Comparison of ENCODE assay signal across 20 cellular contexts in genomic region chr5:173907284-173907683, GRCh38. TPM values are rescaled to one million over a fixed set of nuclear protein-coding genes. Genes with fewer than 3 reads are reported as not detected.
DNase-seq lines count a peak whose midpoint lies in the region; ATAC-seq and TF ChIP-seq lines count a peak whose summit lies in the region.
"Had no signal": no experiment of that assay in that cellular context is flagged by ENCODE, and none has a peak within 500 bp of the region (broad histone marks: within the 10 kb centered on the region; RNA-seq: fewer than 3 reads in every experiment).

No MANE protein-coding gene starts in this region.

- peaks cover 37% of the 10 kb centered on the region for H3K4me1 Mint-ChIP-seq in HFFc6 (ENCODE audit: low read depth)
- H3K4me1 Mint-ChIP-seq: activated CD4-positive, alpha-beta T cell treated with anti-CD3 and anti-CD28 coated beads, Interleukin-2, amount 10 ng/mL, durations not matched to agents 24 days and 14 days had no signal

- H3K27ac ChIP-seq in SU-DHL-6 (ENCODE audit: low read depth, low read length), result peak overlapping the region; percentile 73
- peak overlapping the region; percentile 39 to 53 (median 50) for H3K27ac ChIP-seq in gastroesophageal sphincter
- peak overlapping the region; percentile 48 for H3K27ac ChIP-seq in subcutaneous abdominal adipose tissue (ENCODE audit: low read depth, low read length)
- H3K27ac ChIP-seq: brain microvascular endothelial cell, upper lobe of right lung had no signal

- H3K27me3 ChIP-seq in SU-DHL-6 (ENCODE audit: low read length) (no peaks in the 10 kb centered on the region), gastroesophageal sphincter (no peaks in the 10 kb centered on the region), subcutaneous abdominal adipose tissue (ENCODE audit: control insufficient read depth in 5 of 5, insufficient read depth in 4 of 5, low read length in 5 of 5) (no peaks in the 10 kb centered on the region)
- H3K27me3 ChIP-seq: brain microvascular endothelial cell, upper lobe of right lung had no signal

- no peak overlapping the region for H3K9ac ChIP-seq in SU-DHL-6 (ENCODE audit: low read length)
- H3K9ac ChIP-seq in subcutaneous abdominal adipose tissue (ENCODE audit: low read length in 5 of 5), result no peak overlapping the region

- no peaks in the 10 kb centered on the region for H3K9me3 Mint-ChIP-seq in HFFc6
- H3K9me3 Mint-ChIP-seq: activated CD4-positive, alpha-beta T cell treated with anti-CD3 and anti-CD28 coated beads, Interleukin-2, amount 10 ng/mL, durations not matched to agents 24 days and 14 days; memory B cell; naive B cell; stimulated activated memory B cell treated with anti-CD40 and anti-IgM and Interleukin-4, amounts not matched to agents 10 μg/mL and 1 μg/mL and 100 μg/mL, for 72 hours had no signal

- no peak for TF ChIP-seq EP300 in gastroesophageal sphincter (IDR thresholded peaks at IDR 0.05)

- H3K4me1 ChIP-seq in gastroesophageal sphincter (peaks cover 8 to 75% (median 14%) of the 10 kb centered on the region in 3 donors), subcutaneous abdominal adipose tissue (ENCODE audit: control insufficient read depth in 5 of 5, insufficient read depth in 5 of 5, low read length in 5 of 5) (peaks cover 0 to 40% (median 35%) of the 10 kb centered on the region in 5 donors)
- H3K4me1 ChIP-seq: Caco-2 had no signal

- H3K27ac Mint-ChIP-seq in HFFc6, result peak overlapping the region; percentile 30
- H3K27ac Mint-ChIP-seq: activated CD4-positive, alpha-beta T cell treated with anti-CD3 and anti-CD28 coated beads, Interleukin-2, amount 10 ng/mL, durations not matched to agents 24 days and 14 days had no signal

- H3F3A ChIP-seq in SU-DHL-6 (ENCODE audit: insufficient read depth), result peaks cover 40% of the 10 kb centered on the region

- peaks cover 98% of the 10 kb centered on the region for H3K79me2 ChIP-seq in SU-DHL-6 (ENCODE audit: insufficient read depth, low read length)

- no peak for DNase-seq in HFFc6
- no peak for DNase-seq in midbrain (lab: John Stamatoyannopoulos, UW)
- no peak for DNase-seq in SKM-1 treated with dmso at 0.1 percent for 144 hours (lab: John Stamatoyannopoulos, UW; ENCODE audit: unreplicated experiment)
- no peak for DNase-seq in A172 (ENCODE audit: low spot score)
- DNase-seq: activated CD4-positive, alpha-beta T cell treated with anti-CD3 and anti-CD28 coated beads, Interleukin-2, amount 10 ng/mL, durations not matched to agents 24 days and 14 days; activated CD8-positive, alpha-beta memory T cell treated with anti-CD3 and anti-CD28 coated beads, Interleukin-2, amount 50 U/mL, for 4 hours; activated effector memory CD4-positive, alpha-beta T cell treated with Interleukin-2 at 50 U/mL for 16 hours; brain microvascular endothelial cell; Caco-2; dermis blood vessel endothelial cell; islet precursor cell; naive B cell; NCI-H1417 treated with DMSO at 0.1 percent for 48 hours; NCI-H526 treated with DMSO at 0.1 percent for 48 hours; upper lobe of right lung had no signal

- no peak overlapping the region for H3K4me3 Mint-ChIP-seq in HFFc6
- H3K4me3 Mint-ChIP-seq: activated CD4-positive, alpha-beta T cell treated with anti-CD3 and anti-CD28 coated beads, Interleukin-2, amount 10 ng/mL, durations not matched to agents 24 days and 14 days; memory B cell; stimulated activated memory B cell treated with anti-CD40 and anti-IgM and Interleukin-4, amounts not matched to agents 10 μg/mL and 1 μg/mL and 100 μg/mL, for 72 hours had no signal

- H3K27me3 Mint-ChIP-seq in HFFc6 (ENCODE audit: insufficient read depth), result no peaks in the 10 kb centered on the region
- H3K27me3 Mint-ChIP-seq: activated CD4-positive, alpha-beta T cell treated with anti-CD3 and anti-CD28 coated beads, Interleukin-2, amount 10 ng/mL, durations not matched to agents 24 days and 14 days; memory B cell; naive B cell; stimulated activated memory B cell treated with anti-CD40 and anti-IgM and Interleukin-4, amounts not matched to agents 10 μg/mL and 1 μg/mL and 100 μg/mL, for 72 hours had no signal

- H3K4me3 ChIP-seq in SU-DHL-6 (ENCODE audit: insufficient read depth, low read length, poor library complexity, severe bottlenecking) (no peak overlapping the region), gastroesophageal sphincter (no peak overlapping the region), subcutaneous abdominal adipose tissue (ENCODE audit: low read depth in 1 of 5, low read length in 5 of 5) (no peak overlapping the region)
- H3K4me3 ChIP-seq: upper lobe of right lung had no signal

- WGBS in gastroesophageal sphincter (ENCODE audit: low coverage in 1 of 2), 2 donors, result 95 to 100% methylated on average over 1 of the region's 1 CpG

- ATAC-seq in gastroesophageal sphincter, result no peak
- ATAC-seq: stimulated activated memory B cell treated with anti-CD40 and anti-IgM and Interleukin-4, amounts not matched to agents 10 μg/mL and 1 μg/mL and 100 μg/mL, for 72 hours had no signal

- H3K36me3 ChIP-seq in SU-DHL-6 (ENCODE audit: low read length) (peaks cover 6% of the 10 kb centered on the region; the same call in 1 of the 2 replicates), gastroesophageal sphincter (peaks cover 0 to 10% of the 10 kb centered on the region in 2 donors), subcutaneous abdominal adipose tissue (ENCODE audit: control insufficient read depth in 5 of 5, insufficient read depth in 5 of 5, low read length in 5 of 5) (peaks cover 0 to 5% (median 2%) of the 10 kb centered on the region in 5 donors)

- H3K9me3 ChIP-seq in SU-DHL-6 (ENCODE audit: insufficient read depth, low read length) (no peaks in the 10 kb centered on the region), gastroesophageal sphincter (no peaks in the 10 kb centered on the region), subcutaneous abdominal adipose tissue (ENCODE audit: control insufficient read depth in 5 of 5, low read length in 5 of 5) (no peaks in the 10 kb centered on the region)
- H3K9me3 ChIP-seq: Caco-2, upper lobe of right lung had no signal

- no peak for TF ChIP-seq POLR2A in gastroesophageal sphincter (IDR thresholded peaks at IDR 0.05)

- H3K4me2 ChIP-seq in SU-DHL-6 (ENCODE audit: low read depth, low read length, poor library complexity, severe bottlenecking), result peak overlapping the region; percentile 49

- H3K36me3 Mint-ChIP-seq in HFFc6 (ENCODE audit: low read depth), result no peaks in the 10 kb centered on the region

- no peak for TF ChIP-seq CTCF in HFFc6 (IDR thresholded peaks at IDR 0.05)
- TF ChIP-seq CTCF in SU-DHL-6 (IDR thresholded peaks at IDR 0.05; ENCODE audit: insufficient read depth, low read length, poor library complexity, severe bottlenecking), result no peak
- no peak for TF ChIP-seq CTCF in gastroesophageal sphincter (IDR thresholded peaks at IDR 0.05)

- no peaks in the 10 kb centered on the region for H4K20me1 ChIP-seq in SU-DHL-6 (ENCODE audit: low read depth, low read length)

- H3K9me2 ChIP-seq in SU-DHL-6 (replicated peaks; ENCODE audit: insufficient read depth, low read length), result no peaks in the 10 kb centered on the region

- H2AFZ ChIP-seq in SU-DHL-6 (ENCODE audit: low read depth, low read length, severe bottlenecking), result no peak overlapping the region

RNA-seq across cellular contexts. Expression of gene CPEB4, which starts 19.1 kb away (rescaled TPM):
- total RNA-seq in HFFc6 (2021; fragmentation: NEBNext Ultra II Directional; extraction: Animal tissue kit (Norgen Biotek cat#: 25700)), result 10 to 100 TPM; 19.5 to 25.9 (median 22.3) TPM
- total RNA-seq in gastroesophageal sphincter, result 10 to 100 TPM; 43.3 to 60.6 (median 52.4) TPM
- total RNA-seq in A172 (2014; rRNA removed; shearing (Covaris generic)), result 24.8 and 25.9 TPM in 2 replicates
